8 cellular contexts compared by ENCODE assay signal in genomic region chr20:49216991-49217578, GRCh38. TPM values are rescaled to one million over a fixed set of nuclear protein-coding genes. Genes with fewer than 3 reads are reported as not detected.
DNase-seq lines count a peak whose midpoint lies in the region; ATAC-seq and TF ChIP-seq lines count a peak whose summit lies in the region.

No MANE protein-coding gene starts in this region.

- TF ChIP-seq CTCF in lower leg skin (IDR thresholded peaks at IDR 0.05), result peak in 1 of 3 donors; percentile 80

- no peak for TF ChIP-seq POLR2A in lower leg skin (IDR thresholded peaks at IDR 0.05)

- ATAC-seq in HG03565 (IDR thresholded peaks at IDR 0.05; ENCODE audit: unreplicated experiment), result no peak

- H3K4me3 ChIP-seq in lower leg skin (ENCODE audit: low read depth, poor library complexity, severe bottlenecking), result no peak overlapping the region

- 13 to 15% methylated on average over 11 of the region's 11 CpGs for WGBS in lower leg skin, 2 donors

- DNase-seq in CMK (ENCODE audit: low read depth) (peak; percentile 82), HS-5 (ENCODE audit: low read depth) (peak; percentile 92), NCI-H82 treated with DMSO at 0.1 percent for 48 hours (lab: John Stamatoyannopoulos, UW; ENCODE audit: unreplicated experiment) (peak; percentile 79), dermis blood vessel endothelial cell (peak; percentile 96), lower leg skin (ENCODE audit: low spot score in 2 of 2) (peak; percentile 91 to 99)
- peak; percentile 93 to 95 for DNase-seq in activated CD4-positive, alpha-beta T cell treated with anti-CD3 and anti-CD28 coated beads, Interleukin-2, amount 50 U/mL, for 24 hours (ENCODE audit: low read depth in 1 of 2, low spot score in 1 of 2)
- peak; percentile 85 to 98 (median 85) for DNase-seq in stimulated activated CD4-positive, alpha-beta T cell treated with anti-CD3 and anti-CD28 coated beads, TNF-alpha, amount 100 ng/mL, for 1 hour (ENCODE audit: low read depth in 3 of 3, low spot score in 1 of 3)

- intact Hi-C loops in lower leg skin (cut with DNase I; ENCODE audit: low total_unique reads), result loop anchor here (5.0 kb wide), 1 partner anchor 85 kb away; no protein-coding TSS in a partner anchor

RNA-seq across cellular contexts. Expression of gene DDX27, which starts 2.1 kb away (rescaled TPM):
- total RNA-seq in dermis blood vessel endothelial cell (31.0 and 31.1 TPM in 2 replicates), lower leg skin (10 to 100 TPM; 33.9 to 38.0 (median 36.7) TPM)

RNA-seq across cellular contexts. Expression of gene STAU1, which starts 29.0 kb away (rescaled TPM):
- 51.1 and 102 TPM in 2 replicates for total RNA-seq in dermis blood vessel endothelial cell
- total RNA-seq in lower leg skin, result 10 to 100 TPM; 68.4 to 90.0 (median 77.0) TPM
